ENCODE assay signal across 19 cellular contexts in the genomic region with DNA sequence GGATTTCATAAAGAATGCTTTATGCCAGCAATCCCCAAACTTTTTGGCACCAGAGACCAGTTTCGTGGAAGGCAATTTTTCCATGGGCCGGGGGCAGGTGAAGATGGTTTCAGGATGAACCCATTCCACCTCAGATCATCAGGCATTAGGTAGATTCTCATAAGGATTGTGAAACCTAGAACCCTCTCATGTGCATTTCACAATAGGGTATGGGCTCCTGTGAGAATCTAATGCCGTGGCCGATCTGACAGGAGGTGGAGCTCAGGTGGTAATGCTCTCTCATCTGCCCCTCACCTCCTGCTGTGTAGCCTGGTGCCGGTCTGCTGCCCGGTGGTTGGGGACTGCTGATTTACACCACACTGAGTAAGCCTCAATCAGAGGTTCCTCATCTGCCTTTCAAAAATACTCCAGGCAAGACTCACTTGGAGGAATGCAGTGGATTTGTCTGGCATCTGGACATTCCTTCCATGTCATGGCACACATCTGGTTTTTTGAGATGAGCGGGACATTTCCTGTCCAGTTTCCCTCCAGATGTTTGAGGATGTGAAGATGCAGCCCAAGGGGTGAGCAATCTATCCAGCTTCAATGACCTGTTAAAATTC.
"Had no signal": no experiment of that assay in that cellular context is flagged by ENCODE, and none has a peak within 500 bp of the region (broad histone marks: within the 10 kb centered on the region; RNA-seq: fewer than 3 reads in every experiment).

No MANE protein-coding gene starts in this region.

- DNase-seq: activated CD4-positive, alpha-beta T cell treated with anti-CD3 and anti-CD28 coated beads for 1 hour; activated CD4-positive, alpha-beta T cell treated with anti-CD3 and anti-CD28 coated beads, Interleukin-2, amount 50 U/mL, for 48 hours; activated effector memory CD4-positive, alpha-beta T cell treated with anti-CD3 and anti-CD28 coated beads, Interleukin-2, amount 50 U/mL, for 16 hours; activated T-cell treated with anti-CD3 and anti-CD28 coated beads, Interleukin-2, amount 50 U/mL, for 4 hours; anterior cingulate cortex; gastrocnemius medialis; kidney; left ventricle myocardium inferior; occipital lobe; right cardiac atrium; stimulated activated CD4-positive, alpha-beta T cell treated with anti-CD3 and anti-CD28 coated beads, Interleukin-2, amount 100 ng/mL, for 24 hours; stimulated activated naive CD4-positive, alpha-beta T cell; substantia nigra had no signal

- ATAC-seq: activated T-cell treated with anti-CD3 and anti-CD28 coated beads, Interleukin-2, amount 50 U/mL, for 4 hours; esophagus mucosa; gastrocnemius medialis; right cardiac atrium had no signal

- H3K9me3 Mint-ChIP-seq: activated T-cell treated with anti-CD3 and anti-CD28 coated beads, Interleukin-2, amount 50 U/mL, for 4 hours; memory B cell; type B pancreatic cell had no signal

- H3K27ac ChIP-seq: gastrocnemius medialis, left ventricle myocardium inferior had no signal

- H3K27me3 ChIP-seq: gastrocnemius medialis had no signal

- H3K36me3 ChIP-seq: gastrocnemius medialis, left ventricle myocardium inferior had no signal

- H3K9me3 ChIP-seq: gastrocnemius medialis had no signal

- H3K27me3 Mint-ChIP-seq: activated naive CD8-positive, alpha-beta T cell had no signal

- H3K27ac Mint-ChIP-seq: activated naive CD8-positive, alpha-beta T cell; memory B cell; nephron; progenitor cell of endocrine pancreas; type B pancreatic cell had no signal

- H3K4me3 ChIP-seq: gastrocnemius medialis, left ventricle myocardium inferior had no signal

- H3K4me3 Mint-ChIP-seq: activated naive CD8-positive, alpha-beta T cell; activated T-cell treated with anti-CD3 and anti-CD28 coated beads, Interleukin-2, amount 50 U/mL, for 4 hours; memory B cell; nephron; type B pancreatic cell had no signal

- H3K36me3 Mint-ChIP-seq: activated naive CD8-positive, alpha-beta T cell; memory B cell; type B pancreatic cell had no signal
